In genomic region chr16:79533292-79533691, GRCh38 we compare ENCODE assay signal across 21 cellular contexts.
"Had no signal": no experiment of that assay in that cellular context is flagged by ENCODE, and none has a peak within 500 bp of the region (broad histone marks: within the 10 kb centered on the region; RNA-seq: fewer than 3 reads in every experiment).

No MANE protein-coding gene starts in this region.

- H3K9me3 ChIP-seq: heart left ventricle, left lung, lower lobe of right lung, right lobe of liver, spleen, suprapubic skin, thoracic aorta, tibial artery, upper lobe of right lung had no signal

- H3K27me3 ChIP-seq: heart left ventricle, left lung, right lobe of liver, spleen, suprapubic skin, tibial artery, upper lobe of right lung had no signal

- H3K27ac ChIP-seq: heart left ventricle, left lung, lower lobe of right lung, right lobe of liver, spleen, suprapubic skin, thoracic aorta, tibial artery, upper lobe of right lung had no signal

- ATAC-seq: left colon; left lung; lower lobe of right lung; naive thymus-derived CD4-positive, alpha-beta T cell; natural killer cell treated with Interleukin-12 subunit alpha and Interleukin-12 subunit beta and Interleukin-15 and Interleukin-18, amount 100 ng/mL, for 72 hours; stimulated activated effector memory CD8-positive, alpha-beta T cell treated with anti-CD3 and anti-CD28 coated beads, Interleukin-12 subunit alpha, Interleukin-12 subunit beta, amount 100 ng/mL, for 72 hours; upper lobe of right lung had no signal

- H3K4me1 ChIP-seq: left lung, lower lobe of right lung, right lobe of liver, spleen, suprapubic skin, upper lobe of right lung had no signal

- H3K4me3 ChIP-seq: heart left ventricle, left lung, lower lobe of right lung, right lobe of liver, spleen, suprapubic skin, thoracic aorta, tibial artery, upper lobe of right lung had no signal

- H3K36me3 ChIP-seq: heart left ventricle, left lung, lower lobe of right lung, right lobe of liver, spleen, suprapubic skin, thoracic aorta, tibial artery, upper lobe of right lung had no signal

- DNase-seq: heart left ventricle; hypothalamus; immature natural killer cell; kidney; left colon; left lung; lower lobe of right lung; mesenchymal stem cell; naive thymus-derived CD4-positive, alpha-beta T cell; right lobe of liver; small intestine; spleen; stimulated activated CD4-positive, alpha-beta T cell treated with anti-CD3 and anti-CD28 coated beads, Interleukin-4, amount 100 ng/mL, for 24 hours; stimulated activated naive CD4-positive, alpha-beta T cell; tibial artery; trophoblast cell; upper lobe of right lung had no signal
